ENCODE assay signal across 1 cellular context in the genomic region with DNA sequence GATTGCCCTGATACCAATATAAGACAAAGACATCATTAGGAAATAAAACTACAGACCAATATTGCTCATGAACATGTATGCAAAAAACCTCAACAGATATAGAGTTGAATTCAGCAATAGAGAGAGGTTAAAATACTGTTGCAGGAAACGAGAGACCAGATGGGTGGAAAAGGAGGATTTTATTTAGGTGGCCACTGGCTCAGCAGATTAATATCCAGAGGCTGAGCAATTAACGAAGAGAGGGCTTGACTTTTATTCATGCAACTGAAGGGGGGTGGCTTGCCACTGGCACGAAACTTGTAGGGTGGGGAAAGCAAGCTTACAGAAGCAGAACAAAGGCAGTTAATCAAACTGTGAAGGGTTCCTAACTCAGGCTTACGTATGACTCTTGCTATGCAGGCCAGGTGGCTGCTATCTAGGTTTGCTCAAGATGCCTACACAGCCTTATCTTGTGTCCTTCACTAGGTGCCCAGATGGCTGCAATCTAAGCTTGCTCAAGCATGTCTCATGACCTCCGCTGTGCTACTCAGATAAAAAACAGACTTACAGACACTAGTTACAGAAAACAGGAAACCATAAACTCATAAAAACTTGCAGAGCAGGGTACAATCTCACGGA.
TF ChIP-seq lines count a peak whose summit lies in the region.

No MANE protein-coding gene starts in this region.

TF ChIP-seq in HepG2, 621 proteins besides CTCF, POLR2A, EP300 and RAD21 (continued from another document):
- TF ChIP-seq, protein P1, sequence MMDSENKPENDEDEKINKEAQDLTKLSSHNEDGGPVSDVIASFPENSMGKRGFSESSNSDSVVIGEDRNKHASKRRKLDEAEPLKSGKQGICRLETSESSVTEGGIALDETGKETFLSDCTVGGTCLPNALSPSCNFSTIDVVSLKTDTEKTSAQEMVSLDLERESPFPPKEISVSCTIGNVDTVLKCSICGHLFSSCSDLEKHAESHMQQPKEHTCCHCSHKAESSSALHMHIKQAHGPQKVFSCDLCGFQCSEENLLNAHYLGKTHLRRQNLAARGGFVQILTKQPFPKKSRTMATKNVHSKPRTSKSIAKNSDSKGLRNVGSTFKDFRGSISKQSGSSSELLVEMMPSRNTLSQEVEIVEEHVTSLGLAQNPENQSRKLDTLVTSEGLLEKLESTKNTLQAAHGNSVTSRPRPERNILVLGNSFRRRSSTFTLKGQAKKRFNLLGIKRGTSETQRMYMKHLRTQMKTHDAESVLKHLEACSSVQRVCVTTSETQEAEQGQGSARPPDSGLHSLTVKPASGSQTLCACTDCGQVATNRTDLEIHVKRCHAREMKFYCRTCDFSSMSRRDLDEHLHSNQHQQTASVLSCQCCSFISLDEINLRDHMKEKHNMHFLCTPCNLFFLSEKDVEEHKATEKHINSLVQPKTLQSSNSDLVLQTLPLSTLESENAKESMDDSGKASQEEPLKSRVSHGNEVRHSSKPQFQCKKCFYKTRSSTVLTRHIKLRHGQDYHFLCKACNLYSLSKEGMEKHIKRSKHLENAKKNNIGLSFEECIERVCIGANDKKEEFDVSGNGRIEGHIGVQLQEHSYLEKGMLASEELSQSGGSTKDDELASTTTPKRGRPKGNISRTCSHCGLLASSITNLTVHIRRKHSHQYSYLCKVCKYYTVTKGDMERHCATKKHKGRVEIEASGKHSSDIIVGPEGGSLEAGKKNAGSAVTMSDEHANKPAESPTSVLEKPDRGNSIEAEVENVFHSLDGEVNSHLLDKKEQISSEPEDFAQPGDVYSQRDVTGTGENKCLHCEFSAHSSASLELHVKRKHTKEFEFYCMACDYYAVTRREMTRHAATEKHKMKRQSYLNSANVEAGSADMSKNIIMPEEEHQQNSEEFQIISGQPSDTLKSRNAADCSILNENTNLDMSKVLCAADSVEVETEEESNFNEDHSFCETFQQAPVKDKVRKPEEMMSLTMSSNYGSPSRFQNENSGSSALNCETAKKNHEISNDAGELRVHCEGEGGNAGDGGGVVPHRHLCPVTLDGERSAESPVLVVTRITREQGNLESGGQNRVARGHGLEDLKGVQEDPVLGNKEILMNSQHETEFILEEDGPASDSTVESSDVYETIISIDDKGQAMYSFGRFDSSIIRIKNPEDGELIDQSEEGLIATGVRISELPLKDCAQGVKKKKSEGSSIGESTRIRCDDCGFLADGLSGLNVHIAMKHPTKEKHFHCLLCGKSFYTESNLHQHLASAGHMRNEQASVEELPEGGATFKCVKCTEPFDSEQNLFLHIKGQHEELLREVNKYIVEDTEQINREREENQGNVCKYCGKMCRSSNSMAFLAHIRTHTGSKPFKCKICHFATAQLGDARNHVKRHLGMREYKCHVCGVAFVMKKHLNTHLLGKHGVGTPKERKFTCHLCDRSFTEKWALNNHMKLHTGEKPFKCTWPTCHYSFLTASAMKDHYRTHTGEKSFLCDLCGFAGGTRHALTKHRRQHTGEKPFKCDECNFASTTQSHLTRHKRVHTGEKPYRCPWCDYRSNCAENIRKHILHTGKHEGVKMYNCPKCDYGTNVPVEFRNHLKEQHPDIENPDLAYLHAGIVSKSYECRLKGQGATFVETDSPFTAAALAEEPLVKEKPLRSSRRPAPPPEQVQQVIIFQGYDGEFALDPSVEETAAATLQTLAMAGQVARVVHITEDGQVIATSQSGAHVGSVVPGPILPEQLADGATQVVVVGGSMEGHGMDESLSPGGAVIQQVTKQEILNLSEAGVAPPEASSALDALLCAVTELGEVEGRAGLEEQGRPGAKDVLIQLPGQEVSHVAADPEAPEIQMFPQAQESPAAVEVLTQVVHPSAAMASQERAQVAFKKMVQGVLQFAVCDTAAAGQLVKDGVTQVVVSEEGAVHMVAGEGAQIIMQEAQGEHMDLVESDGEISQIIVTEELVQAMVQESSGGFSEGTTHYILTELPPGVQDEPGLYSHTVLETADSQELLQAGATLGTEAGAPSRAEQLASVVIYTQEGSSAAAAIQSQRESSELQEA (CRISPR knock-in tag; IDR thresholded peaks at IDR 0.05; ENCODE audit: not compliant biosample characterization): no peak
- TF ChIP-seq, protein P2, sequence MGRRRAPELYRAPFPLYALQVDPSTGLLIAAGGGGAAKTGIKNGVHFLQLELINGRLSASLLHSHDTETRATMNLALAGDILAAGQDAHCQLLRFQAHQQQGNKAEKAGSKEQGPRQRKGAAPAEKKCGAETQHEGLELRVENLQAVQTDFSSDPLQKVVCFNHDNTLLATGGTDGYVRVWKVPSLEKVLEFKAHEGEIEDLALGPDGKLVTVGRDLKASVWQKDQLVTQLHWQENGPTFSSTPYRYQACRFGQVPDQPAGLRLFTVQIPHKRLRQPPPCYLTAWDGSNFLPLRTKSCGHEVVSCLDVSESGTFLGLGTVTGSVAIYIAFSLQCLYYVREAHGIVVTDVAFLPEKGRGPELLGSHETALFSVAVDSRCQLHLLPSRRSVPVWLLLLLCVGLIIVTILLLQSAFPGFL (CRISPR knock-in tag; IDR thresholded peaks at IDR 0.05): no peak
- TF ChIP-seq, protein P3, sequence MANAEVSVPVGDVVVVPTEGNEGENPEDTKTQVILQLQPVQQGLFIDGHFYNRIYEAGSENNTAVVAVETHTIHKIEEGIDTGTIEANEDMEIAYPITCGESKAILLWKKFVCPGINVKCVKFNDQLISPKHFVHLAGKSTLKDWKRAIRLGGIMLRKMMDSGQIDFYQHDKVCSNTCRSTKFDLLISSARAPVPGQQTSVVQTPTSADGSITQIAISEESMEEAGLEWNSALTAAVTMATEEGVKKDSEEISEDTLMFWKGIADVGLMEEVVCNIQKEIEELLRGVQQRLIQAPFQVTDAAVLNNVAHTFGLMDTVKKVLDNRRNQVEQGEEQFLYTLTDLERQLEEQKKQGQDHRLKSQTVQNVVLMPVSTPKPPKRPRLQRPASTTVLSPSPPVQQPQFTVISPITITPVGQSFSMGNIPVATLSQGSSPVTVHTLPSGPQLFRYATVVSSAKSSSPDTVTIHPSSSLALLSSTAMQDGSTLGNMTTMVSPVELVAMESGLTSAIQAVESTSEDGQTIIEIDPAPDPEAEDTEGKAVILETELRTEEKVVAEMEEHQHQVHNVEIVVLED (CRISPR knock-in tag; IDR thresholded peaks at IDR 0.05; ENCODE audit: borderline replicate concordance): no peak
- TF ChIP-seq, protein P4, sequence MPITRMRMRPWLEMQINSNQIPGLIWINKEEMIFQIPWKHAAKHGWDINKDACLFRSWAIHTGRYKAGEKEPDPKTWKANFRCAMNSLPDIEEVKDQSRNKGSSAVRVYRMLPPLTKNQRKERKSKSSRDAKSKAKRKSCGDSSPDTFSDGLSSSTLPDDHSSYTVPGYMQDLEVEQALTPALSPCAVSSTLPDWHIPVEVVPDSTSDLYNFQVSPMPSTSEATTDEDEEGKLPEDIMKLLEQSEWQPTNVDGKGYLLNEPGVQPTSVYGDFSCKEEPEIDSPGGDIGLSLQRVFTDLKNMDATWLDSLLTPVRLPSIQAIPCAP (CRISPR knock-in tag; IDR thresholded peaks at IDR 0.05; ENCODE audit: low read depth): no peak
- TF ChIP-seq, protein P5, sequence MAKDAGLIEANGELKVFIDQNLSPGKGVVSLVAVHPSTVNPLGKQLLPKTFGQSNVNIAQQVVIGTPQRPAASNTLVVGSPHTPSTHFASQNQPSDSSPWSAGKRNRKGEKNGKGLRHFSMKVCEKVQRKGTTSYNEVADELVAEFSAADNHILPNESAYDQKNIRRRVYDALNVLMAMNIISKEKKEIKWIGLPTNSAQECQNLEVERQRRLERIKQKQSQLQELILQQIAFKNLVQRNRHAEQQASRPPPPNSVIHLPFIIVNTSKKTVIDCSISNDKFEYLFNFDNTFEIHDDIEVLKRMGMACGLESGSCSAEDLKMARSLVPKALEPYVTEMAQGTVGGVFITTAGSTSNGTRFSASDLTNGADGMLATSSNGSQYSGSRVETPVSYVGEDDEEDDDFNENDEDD (CRISPR knock-in tag; IDR thresholded peaks at IDR 0.05; ENCODE audit: borderline replicate concordance): no peak
- TF ChIP-seq SP1 (IDR thresholded peaks at IDR 0.05) (no peak), SP1 (CRISPR knock-in tag; IDR thresholded peaks at IDR 0.05) (no peak), ZNF570 (CRISPR knock-in tag; IDR thresholded peaks at IDR 0.05; ENCODE audit: borderline replicate concordance) (no peak), NONO (IDR thresholded peaks at IDR 0.05) (no peak), NONO (CRISPR knock-in tag; conservative IDR thresholded peaks at IDR 0.05) (no peak), JARID2 (CRISPR knock-in tag; IDR thresholded peaks at IDR 0.05; ENCODE audit: insufficient replicate concordance) (no peak), ZNF749 (CRISPR knock-in tag; IDR thresholded peaks at IDR 0.05; ENCODE audit: borderline replicate concordance) (no peak), THAP11 (CRISPR knock-in tag; IDR thresholded peaks at IDR 0.05) (no peak), ZNF101 (CRISPR knock-in tag; IDR thresholded peaks at IDR 0.05; ENCODE audit: borderline replicate concordance, low read depth) (no peak)
- TF ChIP-seq, protein P6, sequence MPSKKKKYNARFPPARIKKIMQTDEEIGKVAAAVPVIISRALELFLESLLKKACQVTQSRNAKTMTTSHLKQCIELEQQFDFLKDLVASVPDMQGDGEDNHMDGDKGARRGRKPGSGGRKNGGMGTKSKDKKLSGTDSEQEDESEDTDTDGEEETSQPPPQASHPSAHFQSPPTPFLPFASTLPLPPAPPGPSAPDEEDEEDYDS (CRISPR knock-in tag; IDR thresholded peaks at IDR 0.05): no peak
- TF ChIP-seq, protein P7, sequence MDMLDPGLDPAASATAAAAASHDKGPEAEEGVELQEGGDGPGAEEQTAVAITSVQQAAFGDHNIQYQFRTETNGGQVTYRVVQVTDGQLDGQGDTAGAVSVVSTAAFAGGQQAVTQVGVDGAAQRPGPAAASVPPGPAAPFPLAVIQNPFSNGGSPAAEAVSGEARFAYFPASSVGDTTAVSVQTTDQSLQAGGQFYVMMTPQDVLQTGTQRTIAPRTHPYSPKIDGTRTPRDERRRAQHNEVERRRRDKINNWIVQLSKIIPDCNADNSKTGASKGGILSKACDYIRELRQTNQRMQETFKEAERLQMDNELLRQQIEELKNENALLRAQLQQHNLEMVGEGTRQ (IDR thresholded peaks at IDR 0.05; ENCODE audit: low read depth, low read length): no peak
- TF ChIP-seq, protein P7 (CRISPR knock-in tag; IDR thresholded peaks at IDR 0.05; ENCODE audit: borderline replicate concordance): no peak
- TF ChIP-seq, protein P8, sequence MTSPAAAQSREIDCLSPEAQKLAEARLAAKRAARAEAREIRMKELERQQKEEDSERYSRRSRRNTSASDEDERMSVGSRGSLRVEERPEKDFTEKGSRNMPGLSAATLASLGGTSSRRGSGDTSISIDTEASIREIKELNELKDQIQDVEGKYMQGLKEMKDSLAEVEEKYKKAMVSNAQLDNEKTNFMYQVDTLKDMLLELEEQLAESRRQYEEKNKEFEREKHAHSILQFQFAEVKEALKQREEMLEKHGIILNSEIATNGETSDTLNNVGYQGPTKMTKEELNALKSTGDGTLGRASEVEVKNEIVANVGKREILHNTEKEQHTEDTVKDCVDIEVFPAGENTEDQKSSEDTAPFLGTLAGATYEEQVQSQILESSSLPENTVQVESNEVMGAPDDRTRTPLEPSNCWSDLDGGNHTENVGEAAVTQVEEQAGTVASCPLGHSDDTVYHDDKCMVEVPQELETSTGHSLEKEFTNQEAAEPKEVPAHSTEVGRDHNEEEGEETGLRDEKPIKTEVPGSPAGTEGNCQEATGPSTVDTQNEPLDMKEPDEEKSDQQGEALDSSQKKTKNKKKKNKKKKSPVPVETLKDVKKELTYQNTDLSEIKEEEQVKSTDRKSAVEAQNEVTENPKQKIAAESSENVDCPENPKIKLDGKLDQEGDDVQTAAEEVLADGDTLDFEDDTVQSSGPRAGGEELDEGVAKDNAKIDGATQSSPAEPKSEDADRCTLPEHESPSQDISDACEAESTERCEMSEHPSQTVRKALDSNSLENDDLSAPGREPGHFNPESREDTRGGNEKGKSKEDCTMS (CRISPR knock-in tag; conservative IDR thresholded peaks at IDR 0.05): no peak
- TF ChIP-seq, protein P9, sequence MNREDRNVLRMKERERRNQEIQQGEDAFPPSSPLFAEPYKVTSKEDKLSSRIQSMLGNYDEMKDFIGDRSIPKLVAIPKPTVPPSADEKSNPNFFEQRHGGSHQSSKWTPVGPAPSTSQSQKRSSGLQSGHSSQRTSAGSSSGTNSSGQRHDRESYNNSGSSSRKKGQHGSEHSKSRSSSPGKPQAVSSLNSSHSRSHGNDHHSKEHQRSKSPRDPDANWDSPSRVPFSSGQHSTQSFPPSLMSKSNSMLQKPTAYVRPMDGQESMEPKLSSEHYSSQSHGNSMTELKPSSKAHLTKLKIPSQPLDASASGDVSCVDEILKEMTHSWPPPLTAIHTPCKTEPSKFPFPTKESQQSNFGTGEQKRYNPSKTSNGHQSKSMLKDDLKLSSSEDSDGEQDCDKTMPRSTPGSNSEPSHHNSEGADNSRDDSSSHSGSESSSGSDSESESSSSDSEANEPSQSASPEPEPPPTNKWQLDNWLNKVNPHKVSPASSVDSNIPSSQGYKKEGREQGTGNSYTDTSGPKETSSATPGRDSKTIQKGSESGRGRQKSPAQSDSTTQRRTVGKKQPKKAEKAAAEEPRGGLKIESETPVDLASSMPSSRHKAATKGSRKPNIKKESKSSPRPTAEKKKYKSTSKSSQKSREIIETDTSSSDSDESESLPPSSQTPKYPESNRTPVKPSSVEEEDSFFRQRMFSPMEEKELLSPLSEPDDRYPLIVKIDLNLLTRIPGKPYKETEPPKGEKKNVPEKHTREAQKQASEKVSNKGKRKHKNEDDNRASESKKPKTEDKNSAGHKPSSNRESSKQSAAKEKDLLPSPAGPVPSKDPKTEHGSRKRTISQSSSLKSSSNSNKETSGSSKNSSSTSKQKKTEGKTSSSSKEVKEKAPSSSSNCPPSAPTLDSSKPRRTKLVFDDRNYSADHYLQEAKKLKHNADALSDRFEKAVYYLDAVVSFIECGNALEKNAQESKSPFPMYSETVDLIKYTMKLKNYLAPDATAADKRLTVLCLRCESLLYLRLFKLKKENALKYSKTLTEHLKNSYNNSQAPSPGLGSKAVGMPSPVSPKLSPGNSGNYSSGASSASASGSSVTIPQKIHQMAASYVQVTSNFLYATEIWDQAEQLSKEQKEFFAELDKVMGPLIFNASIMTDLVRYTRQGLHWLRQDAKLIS (CRISPR knock-in tag; IDR thresholded peaks at IDR 0.05): no peak
TF ChIP-seq in HepG2: peak in this region for 0.
